In genomic region chr21:42997053-42997452, GRCh38 we compare ENCODE assay signal across 10 cellular contexts. TPM values are rescaled to one million over a fixed set of nuclear protein-coding genes. Genes with fewer than 3 reads are reported as not detected.
A peak's percentile ranks its signal among the peaks of the same experiment; 100 is the strongest.
DNase-seq lines count a peak whose midpoint lies in the region; ATAC-seq, FAIRE-seq and TF ChIP-seq lines count a peak whose summit lies in the region.
"Had no signal": no experiment of that assay in that cellular context is flagged by ENCODE, and none has a peak within 500 bp of the region (broad histone marks: within the 10 kb centered on the region; RNA-seq: fewer than 3 reads in every experiment).

No MANE protein-coding gene starts in this region.

- no peaks in the 10 kb centered on the region for H3K9me3 ChIP-seq in body of pancreas
- H3K9me3 ChIP-seq in kidney (ENCODE audit: control insufficient read depth in 1 of 2, low read length in 2 of 2), result no peaks in the 10 kb centered on the region
- H3K9me3 ChIP-seq in upper lobe of right lung, result peaks cover 5% of the 10 kb centered on the region

- H3K36me3 Mint-ChIP-seq in activated naive CD4-positive, alpha-beta T cell treated with anti-CD3 and anti-CD28 coated beads, Interleukin-2, amount 50 U/mL, for 72 hours, result peaks cover 8 to 35% of the 10 kb centered on the region in 2 donors

- H3K4me3 ChIP-seq in body of pancreas, result no peak overlapping the region
- H3K4me3 ChIP-seq in kidney (ENCODE audit: low read length in 2 of 2), result no peak overlapping the region
- H3K4me3 ChIP-seq in upper lobe of right lung, result no peak overlapping the region

- H3K36me3 ChIP-seq in body of pancreas (replicated peaks in 1 of 2; ENCODE audit: insufficient read depth in 1 of 2, low read depth in 2 of 2) (no peaks in the 10 kb centered on the region), kidney (ENCODE audit: control insufficient read depth in 1 of 2, insufficient read depth in 2 of 2, low read length in 2 of 2) (peaks cover 3 to 5% of the 10 kb centered on the region in 2 donors), upper lobe of right lung (no peaks in the 10 kb centered on the region)

- H3K27me3 ChIP-seq in body of pancreas (no peaks in the 10 kb centered on the region), upper lobe of right lung (no peaks in the 10 kb centered on the region)

- H3K27ac ChIP-seq in body of pancreas, result peak overlapping the region in 2 of 4 donors; percentile 33 to 38
- H3K27ac ChIP-seq in kidney (ENCODE audit: low read depth in 2 of 2, low read length in 2 of 2), result peak overlapping the region in 1 of 2 donors; percentile 76
- no peak overlapping the region for H3K27ac ChIP-seq in upper lobe of right lung
- H3K27ac ChIP-seq: parathyroid adenoma had no signal

- 75 to 85% methylated on average over 8 of the region's 8 CpGs for WGBS in body of pancreas, 2 donors

- intact Hi-C loops in body of pancreas (cut with DNase I) (no loop called here), kidney (cut with DNase I) (no loop called here), upper lobe of right lung (cut with DNase I) (no loop called here)

- no peak for DNase-seq in activated naive CD4-positive, alpha-beta T cell treated with anti-CD3 and anti-CD28 coated beads, Interleukin-2, amount 50 U/mL, for 72 hours (ENCODE audit: low spot score in 2 of 2)
- no peak for DNase-seq in activated naive CD4-positive, alpha-beta T cell treated with Interleukin-2 at 50 U/mL for 16 hours
- peak; percentile 28 to 80 (median 40) for DNase-seq in body of pancreas
- peak; percentile 88 for DNase-seq in kidney
- DNase-seq in upper lobe of right lung, result peak; percentile 60
- DNase-seq in germinal center (ENCODE audit: low spot score), result no peak
- DNase-seq in LoVo (ENCODE audit: low spot score), result no peak
- DNase-seq: activated T-cell treated with anti-CD3 and anti-CD28 coated beads, Interleukin-2, amount 50 U/mL, for 4 hours had no signal

- no peaks in the 10 kb centered on the region for H3K4me1 ChIP-seq in body of pancreas
- H3K4me1 ChIP-seq in kidney (ENCODE audit: control insufficient read depth in 1 of 2, insufficient read depth in 1 of 2, low read depth in 1 of 2, low read length in 2 of 2), result peaks cover 0 to 3% of the 10 kb centered on the region in 2 donors
- H3K4me1 ChIP-seq in upper lobe of right lung, result peaks cover 8% of the 10 kb centered on the region
- H3K4me1 ChIP-seq: parathyroid adenoma had no signal

- ATAC-seq in activated naive CD4-positive, alpha-beta T cell treated with anti-CD3 and anti-CD28 coated beads, Interleukin-2, amount 50 U/mL, for 72 hours, result peak; percentile 59 to 69
- ATAC-seq in body of pancreas, result peak; percentile 84
- peak; percentile 69 for ATAC-seq in upper lobe of right lung
- ATAC-seq in HG02571 (IDR thresholded peaks at IDR 0.05; ENCODE audit: unreplicated experiment), result no peak

- no peak overlapping the region for H3K9ac ChIP-seq in kidney (ENCODE audit: low read length in 2 of 2)
- H3K9ac ChIP-seq: parathyroid adenoma had no signal

- no peak for TF ChIP-seq POLR2A in body of pancreas (IDR thresholded peaks at IDR 0.05)

- H3K27ac Mint-ChIP-seq in activated naive CD4-positive, alpha-beta T cell treated with anti-CD3 and anti-CD28 coated beads, Interleukin-2, amount 50 U/mL, for 72 hours, result peak overlapping the region in 1 of 2 donors; percentile 81

- no peak for TF ChIP-seq CTCF in body of pancreas (IDR thresholded peaks at IDR 0.05)
- no peak for TF ChIP-seq CTCF in kidney (IDR thresholded peaks at IDR 0.05; ENCODE audit: borderline replicate concordance, extremely low read depth, insufficient read depth)
- TF ChIP-seq CTCF in upper lobe of right lung (IDR thresholded peaks at IDR 0.05), result no peak

- peaks cover 8 to 14% of the 10 kb centered on the region in 2 donors for H3K9me3 Mint-ChIP-seq in activated naive CD4-positive, alpha-beta T cell treated with anti-CD3 and anti-CD28 coated beads, Interleukin-2, amount 50 U/mL, for 72 hours

- no peak for FAIRE-seq in kidney (lab: Jason Lieb, UNC)

RNA-seq across cellular contexts. Expression of gene PKNOX1, which starts 22.7 kb away (rescaled TPM):
- 10 to 100 TPM; 16.0 to 20.2 TPM for total RNA-seq in activated naive CD4-positive, alpha-beta T cell treated with anti-CD3 and anti-CD28 coated beads, Interleukin-2, amount 50 U/mL, for 72 hours
- total RNA-seq in body of pancreas (10 to 100 TPM; 11.2 to 27.4 TPM), kidney (25.2 TPM), upper lobe of right lung (14.9 TPM)
- 7.9 TPM for polyA plus RNA-seq in kidney (ENCODE audit: insufficient read depth, low read depth, low replicate concordance)

Comparison
In these comparisons a context has a peak if more than half of its experiments do, and no peak if none do; other contexts are left out.
1. DNase-seq: peak in body of pancreas (4 of 4), kidney (single experiment) and upper lobe of right lung (single experiment); none in activated naive CD4-positive, alpha-beta T cell treated with anti-CD3 and anti-CD28 coated beads, Interleukin-2, amount 50 U/mL, for 72 hours (0 of 2), activated naive CD4-positive, alpha-beta T cell treated with Interleukin-2 at 50 U/mL for 16 hours (single experiment), germinal center (single experiment) and LoVo (single experiment).